8 cellular contexts compared by ENCODE assay signal in the genomic region with DNA sequence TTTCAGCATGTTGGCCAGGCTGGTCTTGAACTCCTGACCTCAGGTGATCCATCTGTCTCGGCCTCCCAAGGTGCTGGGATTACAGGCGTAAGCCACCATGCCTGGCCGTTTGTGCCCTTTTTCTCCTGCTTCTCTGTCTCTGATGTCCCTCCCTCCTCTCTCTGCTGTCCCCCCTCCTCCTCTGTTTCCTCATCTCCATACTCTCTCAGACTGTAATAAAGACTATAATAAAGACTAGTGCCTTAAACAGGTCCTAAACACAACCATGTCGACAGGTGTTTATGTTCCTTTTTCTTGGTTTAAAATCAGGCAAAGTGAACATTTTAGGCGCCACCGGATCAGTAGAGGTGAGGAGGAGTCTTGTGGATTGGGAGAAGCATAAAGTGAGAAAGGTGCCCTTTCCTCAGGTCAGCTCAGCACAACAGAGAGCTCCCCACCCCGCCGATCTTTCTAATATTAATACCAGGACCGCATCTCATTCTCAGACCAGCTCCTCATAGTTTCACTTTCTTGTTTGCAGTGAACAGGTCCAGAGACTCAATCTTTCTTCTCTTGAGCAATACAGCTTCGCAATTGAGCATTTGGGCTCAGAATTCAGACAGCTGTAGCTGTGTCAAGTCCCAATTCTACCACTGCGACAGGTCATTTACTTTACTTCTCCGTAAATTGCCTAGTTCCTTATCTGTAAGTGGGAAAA. TPM values are rescaled to one million over a fixed set of nuclear protein-coding genes. Genes with fewer than 3 reads are reported as not detected.
DNase-seq lines count a peak whose midpoint lies in the region; ATAC-seq and TF ChIP-seq lines count a peak whose summit lies in the region.

No MANE protein-coding gene starts in this region.

- DNase-seq in GM06990 (ENCODE audit: extremely low read depth, insufficient read length), result no peak
- DNase-seq in epithelial cell of proximal tubule (ENCODE audit: low read depth), result no peak
- no peak for DNase-seq in activated naive CD4-positive, alpha-beta T cell treated with anti-CD3 and anti-CD28 coated beads, Interleukin-2, amount 10 ng/mL, durations not matched to agents 7 days and 5 days
- DNase-seq in NCI-H1105 treated with DMSO at 0.1 percent for 48 hours (lab: John Stamatoyannopoulos, UW), result no peak
- no peak for DNase-seq in NCI-H748 treated with DMSO at 0.1 percent for 48 hours (lab: John Stamatoyannopoulos, UW)
- DNase-seq in H4 (ENCODE audit: low spot score), result no peak

- H3K36me3 ChIP-seq in GM06990 (ENCODE audit: control insufficient read depth, insufficient read depth, low read length), result no peaks in the 10 kb centered on the region

- H3K9me3 Mint-ChIP-seq in activated naive CD4-positive, alpha-beta T cell treated with anti-CD3 and anti-CD28 coated beads, Interleukin-2, amount 10 ng/mL, durations not matched to agents 7 days and 5 days, result no peaks in the 10 kb centered on the region

- ATAC-seq in GM21423 (IDR thresholded peaks at IDR 0.05; ENCODE audit: unreplicated experiment) (peak; percentile 87), HG03558 (IDR thresholded peaks at IDR 0.05; ENCODE audit: extremely low read depth, unreplicated experiment) (peak; percentile 73)

- H3K4me3 ChIP-seq in GM06990 (replicated peaks; ENCODE audit: low read depth, low read length) (peak overlapping the region; percentile 36; the same call in 1 of the 2 replicates), epithelial cell of proximal tubule (ENCODE audit: low read depth, low read length) (peak overlapping the region; percentile 38)

- peaks cover 30% of the 10 kb centered on the region for H3K27me3 Mint-ChIP-seq in activated naive CD4-positive, alpha-beta T cell treated with anti-CD3 and anti-CD28 coated beads, Interleukin-2, amount 10 ng/mL, durations not matched to agents 7 days and 5 days

- CTCF ChIA-PET in activated naive CD4-positive, alpha-beta T cell treated with anti-CD3 and anti-CD28 coated beads, Interleukin-2, amount 10 ng/mL, durations not matched to agents 7 days and 5 days (lab: Charles Lee), result no interaction called here

- TF ChIP-seq CTCF in GM06990 (IDR thresholded peaks at IDR 0.05; ENCODE audit: insufficient read depth, low read length, poor library complexity, severe bottlenecking), result no peak
- no peak for TF ChIP-seq CTCF in epithelial cell of proximal tubule (conservative IDR thresholded peaks at IDR 0.05; ENCODE audit: low read depth, low read length)

- H3K36me3 Mint-ChIP-seq in activated naive CD4-positive, alpha-beta T cell treated with anti-CD3 and anti-CD28 coated beads, Interleukin-2, amount 10 ng/mL, durations not matched to agents 7 days and 5 days, result no peaks in the 10 kb centered on the region

- H3K27me3 ChIP-seq in GM06990 (replicated peaks; ENCODE audit: control insufficient read depth, insufficient read depth, low read length), result peaks cover 2% of the 10 kb centered on the region

- H3K4me3 Mint-ChIP-seq in activated naive CD4-positive, alpha-beta T cell treated with anti-CD3 and anti-CD28 coated beads, Interleukin-2, amount 10 ng/mL, durations not matched to agents 7 days and 5 days, result no peak overlapping the region

- no peak overlapping the region for H3K27ac Mint-ChIP-seq in activated naive CD4-positive, alpha-beta T cell treated with anti-CD3 and anti-CD28 coated beads, Interleukin-2, amount 10 ng/mL, durations not matched to agents 7 days and 5 days

- no peaks in the 10 kb centered on the region for H3K4me1 Mint-ChIP-seq in activated naive CD4-positive, alpha-beta T cell treated with anti-CD3 and anti-CD28 coated beads, Interleukin-2, amount 10 ng/mL, durations not matched to agents 7 days and 5 days

RNA-seq across cellular contexts. Expression of a gene that starts 23.7 kb away (rescaled TPM):
- total RNA-seq in epithelial cell of proximal tubule, result 20.4 and 51.7 TPM in 2 replicates
- 29.2 and 38.6 TPM in 2 replicates for total RNA-seq in H4 (2014; rRNA removed; shearing (Covaris generic))

RNA-seq across cellular contexts. Expression of a gene that starts 24.4 kb away (rescaled TPM):
- 0.40 and 0.87 TPM in 2 replicates for total RNA-seq in epithelial cell of proximal tubule
- total RNA-seq in H4 (2014; rRNA removed; shearing (Covaris generic)), result 0.41 TPM in 1 of 2 replicates, not detected in the other
